10 cellular contexts compared by ENCODE assay signal in the genomic region with DNA sequence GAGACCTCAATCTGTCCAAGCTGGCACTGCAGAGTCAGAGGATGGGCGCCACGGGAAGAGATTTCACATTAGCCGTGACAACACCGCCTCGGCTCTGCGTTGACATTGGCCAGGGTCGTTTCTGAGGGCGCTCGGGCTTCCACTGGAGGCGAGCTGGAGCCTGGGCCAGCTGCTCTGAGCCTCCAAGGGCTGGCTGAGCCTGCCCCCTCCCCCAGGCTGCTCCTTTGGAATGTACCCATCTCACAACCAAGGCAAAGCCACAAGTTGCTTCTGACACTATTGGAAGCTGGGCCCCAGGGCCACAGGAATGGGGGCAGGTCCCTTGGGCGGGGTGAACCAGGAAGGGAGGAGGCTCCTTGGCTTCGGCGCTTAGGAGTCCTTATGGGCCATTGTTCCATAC. TPM values are rescaled to one million over a fixed set of nuclear protein-coding genes. Genes with fewer than 3 reads are reported as not detected.
DNase-seq lines count a peak whose midpoint lies in the region; ATAC-seq, FAIRE-seq and TF ChIP-seq lines count a peak whose summit lies in the region.
"Had no signal": no experiment of that assay in that cellular context is flagged by ENCODE, and none has a peak within 500 bp of the region (broad histone marks: within the 10 kb centered on the region; RNA-seq: fewer than 3 reads in every experiment).

No MANE protein-coding gene starts in this region.

- H3K27me3 Mint-ChIP-seq in brain (no peaks in the 10 kb centered on the region), T-cell (no peaks in the 10 kb centered on the region)
- H3K27me3 Mint-ChIP-seq in effector memory CD8-positive, alpha-beta T cell: no peaks in the 10 kb centered on the region

- no peaks in the 10 kb centered on the region for H3K9me3 ChIP-seq in iPS-20b (ENCODE audit: insufficient read depth, low read depth, low read length)

- peaks cover 70% of the 10 kb centered on the region for H3K4me1 Mint-ChIP-seq in brain
- peaks cover 5 to 22% of the 10 kb centered on the region in 2 donors for H3K4me1 Mint-ChIP-seq in effector memory CD8-positive, alpha-beta T cell (ENCODE audit: low read depth in 2 of 2)
- peaks cover 25 to 38% (median 36%) of the 10 kb centered on the region in 3 donors for H3K4me1 Mint-ChIP-seq in T-cell

- no peak for FAIRE-seq in GM12892 (lab: Jason Lieb, UNC)

- TF ChIP-seq POLR2A in GM12892 (IDR thresholded peaks at IDR 0.05; ENCODE audit: low read depth, low read length): peak; percentile 14; the same call in 1 of the 2 replicates

- no peak for ATAC-seq in effector memory CD8-positive, alpha-beta T cell (replicated peaks)
- ATAC-seq in T-cell (replicated peaks in 1 of 4): no peak
- ATAC-seq: natural killer cell had no signal

- no peak overlapping the region for H3K27ac ChIP-seq in iPS-20b (ENCODE audit: low read length)

- H3K4me3 ChIP-seq in iPS-20b (ENCODE audit: low read length): no peak overlapping the region; the same call in 1 of the 2 replicates
- H3K4me3 ChIP-seq in skeletal muscle cell (ENCODE audit: low read depth, low read length): no peak overlapping the region

- H3K4me3 Mint-ChIP-seq in brain (no peak overlapping the region), T-cell (no peak overlapping the region)
- no peak overlapping the region for H3K4me3 Mint-ChIP-seq in effector memory CD8-positive, alpha-beta T cell
- H3K4me3 Mint-ChIP-seq: natural killer cell had no signal

- H3K27me3 ChIP-seq in iPS-20b (ENCODE audit: insufficient read depth, low read length): no peaks in the 10 kb centered on the region

- H3K9ac ChIP-seq in iPS-20b (ENCODE audit: low read depth, low read length): peak overlapping the region; percentile 47; the same call in 1 of the 2 replicates

- H3K4me1 ChIP-seq in iPS-20b (ENCODE audit: insufficient read depth, low read length): peaks cover 25% of the 10 kb centered on the region; the same call in 1 of the 2 replicates

- H3K27ac Mint-ChIP-seq in brain (peak overlapping the region in 4 of 5 experiments; percentile 60 to 98 (median 97)), T-cell (peak overlapping the region in 1 of 2 donors; percentile 87)
- peak overlapping the region in 1 of 2 donors; percentile 91 for H3K27ac Mint-ChIP-seq in effector memory CD8-positive, alpha-beta T cell

- TF ChIP-seq CTCF in brain (conservative IDR thresholded peaks at IDR 0.05): no peak

- CTCF ChIA-PET in T-cell (lab: Charles Lee): no interaction called here

- peaks cover 26% of the 10 kb centered on the region for H3K36me3 ChIP-seq in iPS-20b (ENCODE audit: insufficient read depth, low read depth, low read length)

- H3K9me3 Mint-ChIP-seq in brain (peaks cover 0 to 2% (median 0%) of the 10 kb centered on the region in 5 experiments), T-cell (no peaks in the 10 kb centered on the region)
- H3K9me3 Mint-ChIP-seq in effector memory CD8-positive, alpha-beta T cell: no peaks in the 10 kb centered on the region
- H3K9me3 Mint-ChIP-seq: natural killer cell had no signal

- H3K36me3 Mint-ChIP-seq in brain (peaks cover 26% of the 10 kb centered on the region), T-cell (peaks cover 19% of the 10 kb centered on the region)
- peaks cover 31% of the 10 kb centered on the region for H3K36me3 Mint-ChIP-seq in effector memory CD8-positive, alpha-beta T cell (ENCODE audit: insufficient read depth)
- H3K36me3 Mint-ChIP-seq: natural killer cell had no signal

- POLR2A ChIA-PET in T-cell (lab: Charles Lee): no interaction called here

- no peak for DNase-seq in GM12892 (ENCODE audit: insufficient read length)
- peak; percentile 56 for DNase-seq in skeletal muscle cell (ENCODE audit: low read depth)
- DNase-seq in effector memory CD8-positive, alpha-beta T cell: no peak
- DNase-seq in NCI-H2196 treated with DMSO at 0.1 percent for 48 hours (lab: John Stamatoyannopoulos, UW; ENCODE audit: unreplicated experiment): no peak
- DNase-seq in germinal center (ENCODE audit: low spot score): no peak
- DNase-seq in T-cell: no peak
- DNase-seq: natural killer cell, NCI-H1092 had no signal

RNA-seq across cellular contexts. Expression of a gene that starts 12.7 kb away (rescaled TPM):
- 0.42 TPM for polyA plus RNA-seq in GM12892 (2012; ENCODE audit: missing spikeins)
- polyA plus RNA-seq in brain (ENCODE audit: insufficient read depth, low read depth, low replicate concordance): 2.7 TPM
- under 1 TPM in 2 of 5 donors, not detected in 3; 0.21 to 0.35 TPM for total RNA-seq in T-cell

RNA-seq across cellular contexts. Expression of a gene that starts 21.9 kb away (rescaled TPM):
- 0.17 TPM for polyA plus RNA-seq in GM12892 (2012; ENCODE audit: missing spikeins)
- polyA plus RNA-seq in brain (ENCODE audit: insufficient read depth, low read depth, low replicate concordance): 2.2 TPM
- total RNA-seq in T-cell: not detected

RNA-seq across cellular contexts. Expression of a gene that starts 30.4 kb away (rescaled TPM):
- 0.47 TPM for polyA plus RNA-seq in GM12892 (2012; ENCODE audit: missing spikeins)
- 1.4 TPM for polyA plus RNA-seq in brain (ENCODE audit: insufficient read depth, low read depth, low replicate concordance)
- under 1 TPM in 3 of 5 donors, not detected in 2; 0.26 to 0.44 (median 0.38) TPM for total RNA-seq in T-cell
- total RNA-seq: natural killer cell had no signal

RNA-seq across cellular contexts. Expression of a gene that starts 38.3 kb away (rescaled TPM):
- 8.7 TPM for polyA plus RNA-seq in GM12892 (2012; ENCODE audit: missing spikeins)
- 6.9 TPM for polyA plus RNA-seq in brain (ENCODE audit: insufficient read depth, low read depth, low replicate concordance)
- 10 to 100 TPM in 3 of 5 donors, 1 to 10 TPM in 2; 7.0 to 31.1 (median 12.8) TPM for total RNA-seq in T-cell
